Comparison of ENCODE assay signal across 3 cellular contexts in genomic region chr13:46079770-46080169, GRCh38.
A peak's percentile ranks its signal among the peaks of the same experiment; 100 is the strongest.
TF ChIP-seq lines count a peak whose summit lies in the region.

No MANE protein-coding gene starts in this region.

TF ChIP-seq in HepG2, 621 proteins besides CTCF, POLR2A, EP300 and RAD21:
- TF ChIP-seq ZNF672 (CRISPR knock-in tag; IDR thresholded peaks at IDR 0.05), result no peak
- TF ChIP-seq YEATS4 (CRISPR knock-in tag; IDR thresholded peaks at IDR 0.05; ENCODE audit: borderline replicate concordance), result no peak
- no peak for TF ChIP-seq TRIM24 (CRISPR knock-in tag; IDR thresholded peaks at IDR 0.05)
- TF ChIP-seq KDM6A (CRISPR knock-in tag; IDR thresholded peaks at IDR 0.05; ENCODE audit: low read depth), result no peak
- peak; percentile 83 to 89 for TF ChIP-seq MAFK (conservative IDR thresholded peaks at IDR 0.05 in 1 of 2, IDR thresholded peaks at IDR 0.05 in 1 of 2; ENCODE audit: low read length in 2 of 2)
- peak; percentile 76 for TF ChIP-seq MAFF (IDR thresholded peaks at IDR 0.05; ENCODE audit: low read depth, low read length)
TF ChIP-seq in HepG2: peak in this region for 2.

TF ChIP-seq in IMR-90, 13 proteins besides CTCF, POLR2A, EP300 and RAD21:
- TF ChIP-seq BHLHE40 (IDR thresholded peaks at IDR 0.05; ENCODE audit: low read depth, low read length) (no peak), CHD1 (IDR thresholded peaks at IDR 0.05; ENCODE audit: low read depth, low read length) (no peak), MAZ (IDR thresholded peaks at IDR 0.05; ENCODE audit: borderline replicate concordance, low read depth, low read length) (no peak), ELK1 (IDR thresholded peaks at IDR 0.05; ENCODE audit: borderline replicate concordance, low read depth, low read length) (no peak), FOS (IDR thresholded peaks at IDR 0.05; ENCODE audit: low read depth, low read length) (no peak), MAFK (IDR thresholded peaks at IDR 0.05; ENCODE audit: low read depth, low read length) (peak; percentile 69), CEBPB (IDR thresholded peaks at IDR 0.05; ENCODE audit: low read depth, low read length) (no peak)

TF ChIP-seq in GM12878, 131 proteins besides CTCF, POLR2A, EP300 and RAD21:
- TF ChIP-seq IRF5 (IDR thresholded peaks at IDR 0.05; ENCODE audit: borderline replicate concordance) (no peak), KAT2A (conservative IDR thresholded peaks at IDR 0.05; ENCODE audit: control insufficient read depth, low read depth, low read length) (no peak), BRCA1 (IDR thresholded peaks at IDR 0.05; ENCODE audit: low read depth, low read length) (no peak), NKRF (conservative IDR thresholded peaks at IDR 0.05) (no peak), ZZZ3 (IDR thresholded peaks at IDR 0.05; ENCODE audit: control insufficient read depth, insufficient read length, low read depth) (no peak)
